18 cellular contexts compared by ENCODE assay signal in genomic region chr6:112237066-112237465, GRCh38. TPM values are rescaled to one million over a fixed set of nuclear protein-coding genes. Genes with fewer than 3 reads are reported as not detected.
DNase-seq lines count a peak whose midpoint lies in the region; ATAC-seq, FAIRE-seq and TF ChIP-seq lines count a peak whose summit lies in the region.
"Had no signal": no experiment of that assay in that cellular context is flagged by ENCODE, and none has a peak within 500 bp of the region (broad histone marks: within the 10 kb centered on the region; RNA-seq: fewer than 3 reads in every experiment).

No MANE protein-coding gene starts in this region.

- no peak for FAIRE-seq in HTR-8/SVneo (lab: Jason Lieb, UNC)
- FAIRE-seq: GM12891, small intestine had no signal

- H2BK15ac ChIP-seq in neuronal stem cell (ENCODE audit: low read length) = no peak overlapping the region

- H3K4me3 ChIP-seq in cardiac fibroblast (replicated peaks in 1 of 2; ENCODE audit: low read depth in 2 of 2, low read length in 2 of 2) (no peak overlapping the region), heart left ventricle (no peak overlapping the region), parathyroid adenoma (ENCODE audit: low read depth, low read length) (no peak overlapping the region), upper lobe of right lung (no peak overlapping the region), neuronal stem cell (ENCODE audit: low read length in 2 of 2) (no peak overlapping the region)
- H3K4me3 ChIP-seq: BLaER1 had no signal

- peaks cover 30% of the 10 kb centered on the region for H3K4me1 Mint-ChIP-seq in activated T-helper 2 cell treated with anti-CD3 and anti-CD28 coated beads, Interferon-gamma antibody, Interleukin-2, Interleukin-4, amounts not matched to agents 10 μg/mL and 5 μg/mL and 100 μg/mL, durations not matched to agents 14 hours and 24 hours and 36 hours (ENCODE audit: low read depth)
- H3K4me1 Mint-ChIP-seq: activated B cell treated with CpG ODN at 0.5 μM for 24 hours had no signal

- H3K36me3 ChIP-seq in heart left ventricle (peaks cover 0 to 7% (median 0%) of the 10 kb centered on the region in 9 donors), parathyroid adenoma (ENCODE audit: control insufficient read depth, insufficient read depth, low read length) (no peaks in the 10 kb centered on the region), upper lobe of right lung (no peaks in the 10 kb centered on the region), neuronal stem cell (replicated peaks in 1 of 2; ENCODE audit: control insufficient read depth in 2 of 2, insufficient read depth in 2 of 2, low read length in 2 of 2) (no peaks in the 10 kb centered on the region)
- H3K36me3 ChIP-seq: BLaER1 had no signal

- no peak for TF ChIP-seq POLR2A in heart left ventricle (IDR thresholded peaks at IDR 0.05)

- no peak overlapping the region for H3K18ac ChIP-seq in neuronal stem cell (ENCODE audit: low read length)

- peak; percentile 30 to 58 (median 42) for ATAC-seq in heart left ventricle
- ATAC-seq in upper lobe of right lung = no peak
- ATAC-seq in HG03354 (IDR thresholded peaks at IDR 0.05; ENCODE audit: poor library complexity, severe bottlenecking, unreplicated experiment) = no peak

- H3K23ac ChIP-seq in neuronal stem cell (ENCODE audit: low read depth, low read length, poor library complexity) = no peak overlapping the region

- H2AK5ac ChIP-seq in neuronal stem cell (ENCODE audit: low read depth, low read length) = no peak overlapping the region

- no peaks in the 10 kb centered on the region for H3K36me3 Mint-ChIP-seq in activated T-helper 2 cell treated with anti-CD3 and anti-CD28 coated beads, Interferon-gamma antibody, Interleukin-2, Interleukin-4, amounts not matched to agents 10 μg/mL and 5 μg/mL and 100 μg/mL, durations not matched to agents 14 hours and 24 hours and 36 hours (ENCODE audit: low read depth)

- H3K4me2 ChIP-seq in parathyroid adenoma (ENCODE audit: low read length) (no peak overlapping the region), neuronal stem cell (ENCODE audit: insufficient read depth, low read length, poor library complexity, severe bottlenecking) (no peak overlapping the region)
- H3K4me2 ChIP-seq: BLaER1 had no signal

- H3K4me3 Mint-ChIP-seq in activated T-helper 2 cell treated with anti-CD3 and anti-CD28 coated beads, Interferon-gamma antibody, Interleukin-2, Interleukin-4, amounts not matched to agents 10 μg/mL and 5 μg/mL and 100 μg/mL, durations not matched to agents 14 hours and 24 hours and 36 hours (ENCODE audit: low read depth) = no peak overlapping the region
- H3K4me3 Mint-ChIP-seq: activated B cell treated with CpG ODN at 0.5 μM for 24 hours had no signal

- H3K9ac ChIP-seq in parathyroid adenoma (no peak overlapping the region), neuronal stem cell (ENCODE audit: low read depth, low read length, poor library complexity) (no peak overlapping the region)
- H3K9ac ChIP-seq: BLaER1 had no signal

- H3K4me1 ChIP-seq in heart left ventricle = peaks cover 32 to 89% (median 76%) of the 10 kb centered on the region in 12 donors
- H3K4me1 ChIP-seq in parathyroid adenoma = peaks cover 15% of the 10 kb centered on the region
- H3K4me1 ChIP-seq in upper lobe of right lung = peaks cover 61% of the 10 kb centered on the region
- H3K4me1 ChIP-seq in neuronal stem cell (ENCODE audit: control insufficient read depth in 2 of 2, insufficient read depth in 1 of 2, low read depth in 1 of 2, low read length in 2 of 2) = no peaks in the 10 kb centered on the region

- H4K8ac ChIP-seq in neuronal stem cell (ENCODE audit: low read depth, low read length) = no peak overlapping the region

- H2BK120ac ChIP-seq in neuronal stem cell (ENCODE audit: low read depth, low read length) = no peak overlapping the region

- H3K79me1 ChIP-seq in neuronal stem cell (ENCODE audit: low read depth, low read length) = no peaks in the 10 kb centered on the region

- H3K27ac Mint-ChIP-seq in activated T-helper 2 cell treated with anti-CD3 and anti-CD28 coated beads, Interferon-gamma antibody, Interleukin-2, Interleukin-4, amounts not matched to agents 10 μg/mL and 5 μg/mL and 100 μg/mL, durations not matched to agents 14 hours and 24 hours and 36 hours = no peak overlapping the region
- H3K27ac Mint-ChIP-seq: activated B cell treated with CpG ODN at 0.5 μM for 24 hours had no signal

- H3K27ac ChIP-seq in heart left ventricle = peak overlapping the region in 11 of 12 donors; percentile 36 to 88 (median 82)
- peak overlapping the region; percentile 25 for H3K27ac ChIP-seq in parathyroid adenoma
- peak overlapping the region; percentile 1 for H3K27ac ChIP-seq in upper lobe of right lung
- H3K27ac ChIP-seq in neuronal stem cell (replicated peaks; ENCODE audit: low read length) = no peak overlapping the region
- H3K27ac ChIP-seq: BLaER1 had no signal

- no peak overlapping the region for H2BK12ac ChIP-seq in neuronal stem cell (ENCODE audit: low read length)

- H3K14ac ChIP-seq in neuronal stem cell (ENCODE audit: low read length) = no peak overlapping the region

- no peak overlapping the region for H3K4ac ChIP-seq in neuronal stem cell (ENCODE audit: low read length)

- H2AFZ ChIP-seq in parathyroid adenoma (no peak overlapping the region), neuronal stem cell (ENCODE audit: low read length) (no peak overlapping the region)

- no peak overlapping the region for H4K91ac ChIP-seq in neuronal stem cell (ENCODE audit: low read depth, low read length, poor library complexity)

- H3K79me2 ChIP-seq in parathyroid adenoma = no peaks in the 10 kb centered on the region

- intact Hi-C loops in heart left ventricle (cut with DNase I) = loop anchor here in 2 of 10 donors (2.0 kb wide), 2 partner anchors 14 to 18 kb away; no protein-coding TSS in a partner anchor
- intact Hi-C loops in upper lobe of right lung (cut with DNase I) = no loop called here
- intact Hi-C loops in activated T-helper 2 cell treated with anti-CD3 and anti-CD28 coated beads, Interferon-gamma antibody, Interleukin-2, Interleukin-4, amounts not matched to agents 10 μg/mL and 5 μg/mL and 100 μg/mL, durations not matched to agents 14 hours and 24 hours and 36 hours (cut with micrococcal nuclease) = loop anchor here (5.0 kb wide), 1 partner anchor 35 kb away; no protein-coding TSS in a partner anchor

- WGBS in heart left ventricle, 4 donors = 41 to 59% (median 50%) methylated on average over 4 of the region's 4 CpGs
- WGBS in neuronal stem cell (ENCODE audit: extremely low coverage in 2 of 2, insufficient read length in 2 of 2, insufficient replicate concordance in 1 of 2), 2 donors = no CpG with 5 or more reads among the region's 4 CpGs

- DNase-seq in cardiac fibroblast (ENCODE audit: low read depth in 2 of 2) (peak; percentile 66 to 78), heart left ventricle (no peak), upper lobe of right lung (no peak), neuronal stem cell (ENCODE audit: low spot score) (no peak), HTR-8/SVneo (ENCODE audit: insufficient read length, low spot score) (no peak)
- DNase-seq in activated T-helper 2 cell treated with anti-CD3 and anti-CD28 coated beads, Interferon-gamma antibody, Interleukin-2, Interleukin-4, amounts not matched to agents 10 μg/mL and 5 μg/mL and 100 μg/mL, durations not matched to agents 14 hours and 24 hours and 36 hours (ENCODE audit: low spot score) = no peak
- DNase-seq: activated B cell treated with CpG ODN at 0.5 μM for 24 hours; GDM1; MM.1S; NCI-H187; SIG-M5; small intestine; stimulated activated CD4-positive, alpha-beta T cell treated with anti-CD3 and anti-CD28 coated beads, Interleukin-4, amount 100 ng/mL, for 24 hours had no signal

- H3K9me3 Mint-ChIP-seq in activated T-helper 2 cell treated with anti-CD3 and anti-CD28 coated beads, Interferon-gamma antibody, Interleukin-2, Interleukin-4, amounts not matched to agents 10 μg/mL and 5 μg/mL and 100 μg/mL, durations not matched to agents 14 hours and 24 hours and 36 hours = no peaks in the 10 kb centered on the region
- H3K9me3 Mint-ChIP-seq: activated B cell treated with CpG ODN at 0.5 μM for 24 hours had no signal

- no peaks in the 10 kb centered on the region for H3K9me3 ChIP-seq in heart left ventricle
- H3K9me3 ChIP-seq in parathyroid adenoma (ENCODE audit: control insufficient read depth, low read length) = no peaks in the 10 kb centered on the region
- no peaks in the 10 kb centered on the region for H3K9me3 ChIP-seq in upper lobe of right lung
- H3K9me3 ChIP-seq in neuronal stem cell (replicated peaks in 1 of 2; ENCODE audit: control insufficient read depth in 2 of 2, insufficient read depth in 1 of 2, low read depth in 1 of 2, low read length in 2 of 2) = no peaks in the 10 kb centered on the region
- H3K9me3 ChIP-seq: BLaER1 had no signal

- H3K27me3 ChIP-seq in heart left ventricle = no peaks in the 10 kb centered on the region
- no peaks in the 10 kb centered on the region for H3K27me3 ChIP-seq in parathyroid adenoma (ENCODE audit: control insufficient read depth, insufficient read depth, low read length)
- H3K27me3 ChIP-seq in upper lobe of right lung = no peaks in the 10 kb centered on the region
- H3K27me3 ChIP-seq in neuronal stem cell (ENCODE audit: control insufficient read depth in 3 of 3, insufficient read depth in 3 of 3, low read depth in 1 of 3, low read length in 3 of 3) = no peaks in the 10 kb centered on the region
- H3K27me3 ChIP-seq: BLaER1 had no signal

- TF ChIP-seq CTCF in cardiac fibroblast (IDR thresholded peaks at IDR 0.05; ENCODE audit: low read depth, low read length) = no peak
- no peak for TF ChIP-seq CTCF in heart left ventricle (IDR thresholded peaks at IDR 0.05)
- no peak for TF ChIP-seq CTCF in parathyroid adenoma (IDR thresholded peaks at IDR 0.05)
- no peak for TF ChIP-seq CTCF in upper lobe of right lung (IDR thresholded peaks at IDR 0.05)

- peaks cover 44% of the 10 kb centered on the region for H3K27me3 Mint-ChIP-seq in activated T-helper 2 cell treated with anti-CD3 and anti-CD28 coated beads, Interferon-gamma antibody, Interleukin-2, Interleukin-4, amounts not matched to agents 10 μg/mL and 5 μg/mL and 100 μg/mL, durations not matched to agents 14 hours and 24 hours and 36 hours (ENCODE audit: low read depth)

- no peak overlapping the region for H2BK5ac ChIP-seq in neuronal stem cell (ENCODE audit: low read length)

RNA-seq across cellular contexts. Expression of gene LAMA4, which starts 17.3 kb away (rescaled TPM):
- total RNA-seq in heart left ventricle (100 to 1,000 TPM in 2 of 9 donors, 10 to 100 TPM in 7; 42.6 to 132 (median 77.7) TPM), upper lobe of right lung (134 TPM)
- 10 to 100 TPM; 23.8 to 55.9 TPM for polyA plus RNA-seq in heart left ventricle
- polyA plus RNA-seq in neuronal stem cell (2013, experiment 1 of 2) = 1.6 TPM
- 1.4 TPM for polyA plus RNA-seq in neuronal stem cell (2013, experiment 2 of 2)
- total RNA-seq in activated T-helper 2 cell treated with anti-CD3 and anti-CD28 coated beads, Interferon-gamma antibody, Interleukin-2, Interleukin-4, amounts not matched to agents 10 μg/mL and 5 μg/mL and 100 μg/mL, durations not matched to agents 14 hours and 24 hours and 36 hours = not detected in 2 replicates
- total RNA-seq: activated B cell treated with CpG ODN at 0.5 μM for 24 hours; T-helper 2 cell treated with Interferon-gamma antibody and Interleukin-4, amounts not matched to agents 100 ng/mL and 5 ng/mL, for 36 hours had no signal

Comparison
In these comparisons a context has a peak if more than half of its experiments do, and no peak if none do; other contexts are left out.
1. DNase-seq: peak in cardiac fibroblast (2 of 2); none in heart left ventricle (0 of 5), upper lobe of right lung (single experiment), neuronal stem cell (single experiment), activated T-helper 2 cell treated with anti-CD3 and anti-CD28 coated beads, Interferon-gamma antibody, Interleukin-2, Interleukin-4, amounts not matched to agents 10 μg/mL and 5 μg/mL and 100 μg/mL, durations not matched to agents 14 hours and 24 hours and 36 hours (single experiment) and HTR-8/SVneo (single experiment).
2. ATAC-seq: peak in heart left ventricle (4 of 4); none in upper lobe of right lung (single experiment) and HG03354 (single experiment).
3. RNA of gene LAMA4, which starts 17.3 kb away (total RNA-seq): 134 TPM in upper lobe of right lung (single experiment) and 42.6 to 132 TPM in heart left ventricle; not detected in activated T-helper 2 cell treated with anti-CD3 and anti-CD28 coated beads, Interferon-gamma antibody, Interleukin-2, Interleukin-4, amounts not matched to agents 10 μg/mL and 5 μg/mL and 100 μg/mL, durations not matched to agents 14 hours and 24 hours and 36 hours; every median in the first group is over 10 times any median in the second.